In the genomic region with DNA sequence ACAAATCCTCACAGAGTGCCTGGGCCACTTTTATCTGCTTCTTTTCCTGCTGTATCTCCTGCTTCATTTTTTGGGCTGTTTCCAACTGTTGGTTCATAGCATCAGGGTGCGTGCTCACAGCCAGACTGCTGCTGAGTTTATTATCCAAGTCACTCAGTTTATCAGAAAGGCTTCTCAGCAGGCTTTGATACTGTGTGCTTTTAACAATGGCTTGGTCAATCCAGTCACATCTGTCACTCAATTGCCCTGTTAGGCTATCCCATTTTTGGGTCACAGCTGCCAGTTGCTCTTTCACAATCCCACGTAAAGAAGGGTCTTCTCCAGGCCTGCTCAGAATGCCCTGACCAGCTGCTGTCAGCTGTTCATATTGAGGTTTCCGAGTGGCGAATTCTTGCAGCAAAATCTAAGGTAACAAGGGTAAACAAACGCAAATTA, we compare ENCODE assay signal across 13 cellular contexts.
A peak's percentile ranks its signal among the peaks of the same experiment; 100 is the strongest.
DNase-seq lines count a peak whose midpoint lies in the region; ATAC-seq and TF ChIP-seq lines count a peak whose summit lies in the region.
"Had no signal": no experiment of that assay in that cellular context is flagged by ENCODE, and none has a peak within 500 bp of the region (broad histone marks: within the 10 kb centered on the region; RNA-seq: fewer than 3 reads in every experiment).

No MANE protein-coding gene starts in this region.

- H3K4me3 ChIP-seq in esophagus muscularis mucosa, result no peak overlapping the region
- H3K4me3 ChIP-seq in naive thymus-derived CD4-positive, alpha-beta T cell (ENCODE audit: low read length), result no peak overlapping the region

- CTCF ChIA-PET in naive thymus-derived CD4-positive, alpha-beta T cell (lab: Charles Lee), result interaction anchor here (0.8 kb wide), 1 partner anchor 205 kb away, joined by 3 read pairs; no protein-coding TSS in a partner anchor
- CTCF ChIA-PET in RWPE1 (lab: Yijun Ruan, JAX), result no interaction called here

- peak overlapping the region; percentile 42 to 60 (median 44) for H3K27ac ChIP-seq in esophagus muscularis mucosa (replicated peaks in 1 of 4)
- H3K27ac ChIP-seq in naive thymus-derived CD4-positive, alpha-beta T cell (ENCODE audit: low read depth, low read length), result no peak overlapping the region
- no peak overlapping the region for H3K27ac ChIP-seq in RWPE1

- H3K36me3 Mint-ChIP-seq in neural crest cell (ENCODE audit: low read depth), result peaks cover 14% of the 10 kb centered on the region
- H3K36me3 Mint-ChIP-seq in naive thymus-derived CD4-positive, alpha-beta T cell, result no peaks in the 10 kb centered on the region
- H3K36me3 Mint-ChIP-seq: CD8-positive, alpha-beta T cell; stimulated activated effector memory CD8-positive, alpha-beta T cell treated with anti-CD3 and anti-CD28 coated beads, Interleukin-12 subunit alpha, Interleukin-12 subunit beta, amount 100 ng/mL, for 72 hours had no signal

- intact Hi-C loops in esophagus muscularis mucosa (cut with DNase I), result loop anchor here (5.0 kb wide), 1 partner anchor 37 kb away; no protein-coding TSS in a partner anchor
- intact Hi-C loops in naive thymus-derived CD4-positive, alpha-beta T cell (cut with micrococcal nuclease), result no loop called here

- peaks cover 19 to 41% (median 37%) of the 10 kb centered on the region in 4 donors for H3K4me1 ChIP-seq in esophagus muscularis mucosa
- no peaks in the 10 kb centered on the region for H3K4me1 ChIP-seq in naive thymus-derived CD4-positive, alpha-beta T cell (ENCODE audit: control insufficient read depth in 2 of 2, insufficient read depth in 2 of 2, low read length in 2 of 2)

- no peaks in the 10 kb centered on the region for H3K27me3 ChIP-seq in esophagus muscularis mucosa
- H3K27me3 ChIP-seq in naive thymus-derived CD4-positive, alpha-beta T cell (ENCODE audit: control insufficient read depth in 2 of 2, insufficient read depth in 2 of 2, low read length in 2 of 2), result no peaks in the 10 kb centered on the region

- H3K27me3 Mint-ChIP-seq in neural crest cell (ENCODE audit: low read depth), result no peaks in the 10 kb centered on the region
- peaks cover 0 to 5% (median 0%) of the 10 kb centered on the region in 5 donors for H3K27me3 Mint-ChIP-seq in naive thymus-derived CD4-positive, alpha-beta T cell
- H3K27me3 Mint-ChIP-seq: dendritic cell treated with granulocyte-macrophage colony-stimulating factor and Interleukin-4, amounts not matched to agents 40 ng/mL and 50 ng/mL, for 4 days had no signal

- no peak for ATAC-seq in naive thymus-derived CD4-positive, alpha-beta T cell
- ATAC-seq: CD8-positive, alpha-beta T cell; stimulated activated effector memory CD8-positive, alpha-beta T cell treated with anti-CD3 and anti-CD28 coated beads, Interleukin-12 subunit alpha, Interleukin-12 subunit beta, amount 100 ng/mL, for 72 hours had no signal

- peaks cover 0 to 44% (median 12%) of the 10 kb centered on the region in 4 donors for H3K36me3 ChIP-seq in esophagus muscularis mucosa
- H3K36me3 ChIP-seq in naive thymus-derived CD4-positive, alpha-beta T cell (ENCODE audit: control insufficient read depth in 2 of 3, insufficient read depth in 3 of 3, low read length in 3 of 3), result no peaks in the 10 kb centered on the region

- POLR2A ChIA-PET in naive thymus-derived CD4-positive, alpha-beta T cell (lab: Charles Lee), result no interaction called here
- POLR2A ChIA-PET in RWPE1 (lab: Yijun Ruan, JAX; ENCODE audit: low non-redundant PET), result no interaction called here

- TF ChIP-seq CTCF in esophagus muscularis mucosa (IDR thresholded peaks at IDR 0.05), result no peak
- TF ChIP-seq CTCF in neural crest cell (conservative IDR thresholded peaks at IDR 0.05), result no peak
- no peak for TF ChIP-seq CTCF in RWPE1 (conservative IDR thresholded peaks at IDR 0.05; ENCODE audit: low read depth)

- H3K27ac Mint-ChIP-seq in neural crest cell (ENCODE audit: unreplicated experiment), result peak overlapping the region; percentile 75
- no peak overlapping the region for H3K27ac Mint-ChIP-seq in naive thymus-derived CD4-positive, alpha-beta T cell
- H3K27ac Mint-ChIP-seq: CD8-positive, alpha-beta T cell; dendritic cell treated with granulocyte-macrophage colony-stimulating factor and Interleukin-4, amounts not matched to agents 40 ng/mL and 50 ng/mL, for 4 days; stimulated activated effector memory CD8-positive, alpha-beta T cell treated with anti-CD3 and anti-CD28 coated beads, Interleukin-12 subunit alpha, Interleukin-12 subunit beta, amount 100 ng/mL, for 72 hours had no signal

- DNase-seq in EH (ENCODE audit: low read depth) (peak; percentile 44), NCI-H524 treated with DMSO at 0.1 percent for 48 hours (lab: John Stamatoyannopoulos, UW) (peak; percentile 84), esophagus muscularis mucosa (ENCODE audit: extremely low spot score) (no peak), neural crest cell (ENCODE audit: low read depth, low spot score) (no peak), UCSD-AML1 (lab: John Stamatoyannopoulos, UW; ENCODE audit: unreplicated experiment) (no peak), RWPE1 (ENCODE audit: low spot score) (no peak)
- DNase-seq in naive thymus-derived CD4-positive, alpha-beta T cell, result no peak
- DNase-seq in activated CD8-positive, alpha-beta memory T cell treated with anti-CD3 and anti-CD28 coated beads, Interleukin-2, amount 50 U/mL, for 4 hours, result no peak
- DNase-seq: activated CD4-positive, CD25-positive, alpha-beta regulatory T cell treated with anti-CD3 and anti-CD28 coated beads, Interleukin-2, amount 50 U/mL, for 72 hours; CD8-positive, alpha-beta T cell; NCI-H2029 treated with DMSO at 0.1 percent for 48 hours had no signal

- H3K4me3 Mint-ChIP-seq in neural crest cell, result no peak overlapping the region
- no peak overlapping the region for H3K4me3 Mint-ChIP-seq in naive thymus-derived CD4-positive, alpha-beta T cell
- H3K4me3 Mint-ChIP-seq: CD8-positive, alpha-beta T cell; dendritic cell treated with granulocyte-macrophage colony-stimulating factor and Interleukin-4, amounts not matched to agents 40 ng/mL and 50 ng/mL, for 4 days; stimulated activated effector memory CD8-positive, alpha-beta T cell treated with anti-CD3 and anti-CD28 coated beads, Interleukin-12 subunit alpha, Interleukin-12 subunit beta, amount 100 ng/mL, for 72 hours had no signal

- no peaks in the 10 kb centered on the region for H3K9me3 ChIP-seq in esophagus muscularis mucosa
- no peaks in the 10 kb centered on the region for H3K9me3 ChIP-seq in naive thymus-derived CD4-positive, alpha-beta T cell (ENCODE audit: control insufficient read depth in 2 of 3, low read length in 3 of 3)

- no peaks in the 10 kb centered on the region for H3K9me3 Mint-ChIP-seq in neural crest cell
- H3K9me3 Mint-ChIP-seq in naive thymus-derived CD4-positive, alpha-beta T cell, result no peaks in the 10 kb centered on the region
- H3K9me3 Mint-ChIP-seq: CD8-positive, alpha-beta T cell; dendritic cell treated with granulocyte-macrophage colony-stimulating factor and Interleukin-4, amounts not matched to agents 40 ng/mL and 50 ng/mL, for 4 days; stimulated activated effector memory CD8-positive, alpha-beta T cell treated with anti-CD3 and anti-CD28 coated beads, Interleukin-12 subunit alpha, Interleukin-12 subunit beta, amount 100 ng/mL, for 72 hours had no signal

- TF ChIP-seq POLR2A in esophagus muscularis mucosa (IDR thresholded peaks at IDR 0.05; ENCODE audit: low read depth), result no peak

- H3K4me1 Mint-ChIP-seq in neural crest cell, result peaks cover 25% of the 10 kb centered on the region
- peaks cover 0 to 2% (median 0%) of the 10 kb centered on the region in 7 donors for H3K4me1 Mint-ChIP-seq in naive thymus-derived CD4-positive, alpha-beta T cell
- H3K4me1 Mint-ChIP-seq: stimulated activated effector memory CD8-positive, alpha-beta T cell treated with anti-CD3 and anti-CD28 coated beads, Interleukin-12 subunit alpha, Interleukin-12 subunit beta, amount 100 ng/mL, for 72 hours had no signal

- TF ChIP-seq EP300 in esophagus muscularis mucosa (IDR thresholded peaks at IDR 0.05), result no peak

- WGBS in esophagus muscularis mucosa, result 64% methylated on average over 5 of the region's 5 CpGs

Comparison
In these comparisons a context has a peak if more than half of its experiments do, and no peak if none do; other contexts are left out.
1. DNase-seq: peak in EH (single experiment) and NCI-H524 treated with DMSO at 0.1 percent for 48 hours (single experiment); none in esophagus muscularis mucosa (single experiment), neural crest cell (single experiment), UCSD-AML1 (single experiment), naive thymus-derived CD4-positive, alpha-beta T cell (0 of 9), RWPE1 (single experiment) and activated CD8-positive, alpha-beta memory T cell treated with anti-CD3 and anti-CD28 coated beads, Interleukin-2, amount 50 U/mL, for 4 hours (single experiment).
2. H3K27ac ChIP-seq: peak in esophagus muscularis mucosa (4 of 4); none in naive thymus-derived CD4-positive, alpha-beta T cell (single experiment) and RWPE1 (single experiment).